8 cellular contexts compared by ENCODE assay signal in genomic region chr20:56391596-56392281, GRCh38. TPM values are rescaled to one million over a fixed set of nuclear protein-coding genes. Genes with fewer than 3 reads are reported as not detected.
DNase-seq lines count a peak whose midpoint lies in the region; ATAC-seq and TF ChIP-seq lines count a peak whose summit lies in the region.

TSS of gene AURKA (minus strand) at chr20:56392215. CDS start at chr20:56388197, 4,018 bp downstream.

- H3K9me3 ChIP-seq in Loucy (ENCODE audit: insufficient read depth, low read depth, low read length): no peaks in the 10 kb centered on the region

- H3F3A ChIP-seq in Loucy (ENCODE audit: low read depth): no peaks in the 10 kb centered on the region

- H3K27ac ChIP-seq in mesendoderm (ENCODE audit: low read depth, low read length): peak within 1 kb of the TSS; percentile 79

- H3K27me3 ChIP-seq in Loucy (ENCODE audit: insufficient read depth, low read length, poor library complexity, severe bottlenecking) (peaks cover 4% of the 10 kb centered on the region), mesendoderm (ENCODE audit: insufficient read depth, low read length, poor library complexity) (no peaks in the 10 kb centered on the region)

- peaks cover 45% of the 10 kb centered on the region for H4K20me1 ChIP-seq in Loucy (ENCODE audit: insufficient read depth, low read length, poor library complexity, severe bottlenecking)

- no peak for TF ChIP-seq POLR2A in GM18505 (IDR thresholded peaks at IDR 0.05; ENCODE audit: borderline replicate concordance, extremely low read depth, insufficient read depth, insufficient read length)

- no peak within 1 kb of the TSS for H3K23ac ChIP-seq in mesendoderm (ENCODE audit: low read length)

- peak; percentile 35 for ATAC-seq in GM18505 (IDR thresholded peaks at IDR 0.05; ENCODE audit: unreplicated experiment)
- ATAC-seq in GM21737 (IDR thresholded peaks at IDR 0.05; ENCODE audit: unreplicated experiment): peak; percentile 38

- H3K18ac ChIP-seq in mesendoderm (ENCODE audit: low read length): peak within 1 kb of the TSS; percentile 89

- no peaks in the 10 kb centered on the region for H3K9me2 ChIP-seq in Loucy (replicated peaks; ENCODE audit: low read depth, low read length)

- no peak within 1 kb of the TSS for H2BK15ac ChIP-seq in mesendoderm (replicated peaks; ENCODE audit: low read depth)

- no peak within 1 kb of the TSS for H2AK5ac ChIP-seq in mesendoderm (ENCODE audit: low read length)

- H2BK5ac ChIP-seq in mesendoderm (ENCODE audit: low read length): peak within 1 kb of the TSS; percentile 42

- H3K36me3 ChIP-seq in Loucy (ENCODE audit: insufficient read depth, low read length): peaks cover 31% of the 10 kb centered on the region; the same call in 1 of the 2 replicates
- H3K36me3 ChIP-seq in mesendoderm (ENCODE audit: control insufficient read depth, insufficient read depth, low read length): peaks cover 15% of the 10 kb centered on the region

- H2AFZ ChIP-seq in Loucy (ENCODE audit: low read length): peak within 1 kb of the TSS; percentile 96

- DNase-seq in choroid plexus epithelial cell (ENCODE audit: low read depth) (peak; percentile 26), mesendoderm (no peak), ACHN (no peak), GM13977 (ENCODE audit: low spot score) (no peak), NCI-H2029 (lab: John Stamatoyannopoulos, UW) (no peak)

- no peak within 1 kb of the TSS for H4K5ac ChIP-seq in mesendoderm (ENCODE audit: low read length)

- peaks cover 23% of the 10 kb centered on the region for H3K79me1 ChIP-seq in mesendoderm (ENCODE audit: low read length)

- peaks cover 87% of the 10 kb centered on the region for H3K79me2 ChIP-seq in Loucy (ENCODE audit: insufficient read depth, low read length)
- peaks cover 56% of the 10 kb centered on the region for H3K79me2 ChIP-seq in mesendoderm (ENCODE audit: control insufficient read depth, insufficient read depth, low read length)

- H3K4me2 ChIP-seq in Loucy (ENCODE audit: low read depth, low read length, poor library complexity, severe bottlenecking): peak within 1 kb of the TSS; percentile 96
- H3K4me2 ChIP-seq in mesendoderm (ENCODE audit: low read length): peak within 1 kb of the TSS; percentile 61

- H3K4me1 ChIP-seq in Loucy (ENCODE audit: insufficient read depth, low read length, poor library complexity, severe bottlenecking) (peaks cover 58% of the 10 kb centered on the region), mesendoderm (ENCODE audit: control insufficient read depth, low read depth, low read length) (peaks cover 1% of the 10 kb centered on the region)

- peak within 1 kb of the TSS; percentile 97 for H3K56ac ChIP-seq in mesendoderm (ENCODE audit: low read length)

- no CpG with 5 or more reads among the region's 37 CpGs for WGBS in mesendoderm (ENCODE audit: extremely low coverage, insufficient coverage, low lambda C conversion rate)

- no peak for TF ChIP-seq CTCF in Loucy (conservative IDR thresholded peaks at IDR 0.05; ENCODE audit: low read length)
- TF ChIP-seq CTCF in choroid plexus epithelial cell (conservative IDR thresholded peaks at IDR 0.05; ENCODE audit: low read depth, low read length): no peak
- TF ChIP-seq CTCF in GM13977 (IDR thresholded peaks at IDR 0.05; ENCODE audit: extremely low read depth, insufficient read depth, missing control alignments): no peak

- peak within 1 kb of the TSS; percentile 94 for H3K4ac ChIP-seq in mesendoderm (ENCODE audit: low read depth, low read length)

- H3K9ac ChIP-seq in Loucy (ENCODE audit: low read depth, low read length, poor library complexity, severe bottlenecking): peak within 1 kb of the TSS; percentile 99
- peak within 1 kb of the TSS; percentile 92 for H3K9ac ChIP-seq in mesendoderm (ENCODE audit: low read length)

- H4K8ac ChIP-seq in mesendoderm (ENCODE audit: low read depth, low read length): no peak within 1 kb of the TSS

- H3K4me3 ChIP-seq in Loucy (ENCODE audit: low read length, poor library complexity, severe bottlenecking) (peak within 1 kb of the TSS; percentile 98), choroid plexus epithelial cell (ENCODE audit: low read depth, low read length) (peak within 1 kb of the TSS; percentile 76), mesendoderm (ENCODE audit: low read length) (peak within 1 kb of the TSS; percentile 86)

- in situ Hi-C loops in ACHN (cut with HindIII; ENCODE audit: low pct_ligation_motif_present, low pct_unique_long_range_greater_than_20kb, low sequenced_read_pairs): no loop called here
- in situ Hi-C loops in GM13977 (cut with MboI; ENCODE audit: low pct_unique_long_range_greater_than_20kb, low sequenced_read_pairs, unreplicated experiment): no loop called here

- H2BK120ac ChIP-seq in mesendoderm (ENCODE audit: low read depth, low read length): no peak within 1 kb of the TSS

RNA-seq across cellular contexts. Expression of gene AURKA, which starts in this region (rescaled TPM):
- 91.0 TPM for polyA plus RNA-seq in mesendoderm (2013, experiment 1 of 2)
- polyA plus RNA-seq in mesendoderm (2013, experiment 2 of 2): 89.8 TPM
